ENCODE assay signal across 13 cellular contexts in genomic region chr18:60146220-60146960, GRCh38.
DNase-seq lines count a peak whose midpoint lies in the region; ATAC-seq and TF ChIP-seq lines count a peak whose summit lies in the region.
"Had no signal": no experiment of that assay in that cellular context is flagged by ENCODE, and none has a peak within 500 bp of the region (broad histone marks: within the 10 kb centered on the region; RNA-seq: fewer than 3 reads in every experiment).

No MANE protein-coding gene starts in this region.

- DNase-seq in Daoy (ENCODE audit: low read depth): peak; percentile 60
- DNase-seq in astrocyte of the cerebellum (ENCODE audit: low read depth): peak; percentile 57
- DNase-seq in head of caudate nucleus: no peak
- no peak for DNase-seq in DMS114 treated with DMSO at 0.1 percent for 48 hours (lab: John Stamatoyannopoulos, UW; ENCODE audit: unreplicated experiment)
- DNase-seq in HT-29 (ENCODE audit: low spot score): no peak
- no peak for DNase-seq in stimulated activated CD4-positive, alpha-beta T cell treated with anti-CD3 and anti-CD28 coated beads, Interleukin-4, amount 100 ng/mL, for 1 hour
- DNase-seq: activated CD8-positive, alpha-beta memory T cell treated with anti-CD3 and anti-CD28 coated beads, Interleukin-2, amount 50 U/mL, for 4 hours; nephron progenitor cell; RPMI8226; uterus had no signal

- in situ Hi-C loops in astrocyte of the cerebellum (cut with HindIII; ENCODE audit: low sequenced_read_pairs): no loop called here

- no peak for TF ChIP-seq CTCF in astrocyte of the cerebellum (IDR thresholded peaks at IDR 0.05; ENCODE audit: low read depth, low read length, missing control alignments)

- intact Hi-C loops in head of caudate nucleus (cut with DNase I): no loop called here

- H3K4me3 ChIP-seq in astrocyte of the cerebellum (ENCODE audit: low read depth, low read length): no peak overlapping the region
- H3K4me3 ChIP-seq: hepatocyte, uterus had no signal

- ATAC-seq in GM21447 (IDR thresholded peaks at IDR 0.05; ENCODE audit: unreplicated experiment) (peak; percentile 95), HG03159 (IDR thresholded peaks at IDR 0.05; ENCODE audit: unreplicated experiment) (peak; percentile 78)

Comparison
In these comparisons a context has a peak if more than half of its experiments do, and no peak if none do; other contexts are left out.
1. DNase-seq: peak in Daoy (single experiment) and astrocyte of the cerebellum (single experiment); none in head of caudate nucleus (0 of 42), DMS114 treated with DMSO at 0.1 percent for 48 hours (single experiment), HT-29 (single experiment) and stimulated activated CD4-positive, alpha-beta T cell treated with anti-CD3 and anti-CD28 coated beads, Interleukin-4, amount 100 ng/mL, for 1 hour (single experiment).